In genomic region chr4:182489607-182490006, GRCh38 we compare ENCODE assay signal across 7 cellular contexts.
"Had no signal": no experiment of that assay in that cellular context is flagged by ENCODE, and none has a peak within 500 bp of the region (broad histone marks: within the 10 kb centered on the region; RNA-seq: fewer than 3 reads in every experiment).

No MANE protein-coding gene starts in this region.

- DNase-seq: IMR-90, KBM-7, KG1 had no signal

- H3K36me3 Mint-ChIP-seq: IgD-negative memory B cell had no signal

- H3K9me3 Mint-ChIP-seq: IgD-negative memory B cell had no signal

- H3K27ac Mint-ChIP-seq: IgD-negative memory B cell had no signal

- H3K4me3 ChIP-seq: K562 had no signal

- H3K4me3 Mint-ChIP-seq: IgD-negative memory B cell had no signal

- ATAC-seq: K562 had no signal

- FAIRE-seq: HTR-8/SVneo, K562 had no signal

- H3K27ac ChIP-seq: HL-60 had no signal
